10 cellular contexts compared by ENCODE assay signal in the genomic region with DNA sequence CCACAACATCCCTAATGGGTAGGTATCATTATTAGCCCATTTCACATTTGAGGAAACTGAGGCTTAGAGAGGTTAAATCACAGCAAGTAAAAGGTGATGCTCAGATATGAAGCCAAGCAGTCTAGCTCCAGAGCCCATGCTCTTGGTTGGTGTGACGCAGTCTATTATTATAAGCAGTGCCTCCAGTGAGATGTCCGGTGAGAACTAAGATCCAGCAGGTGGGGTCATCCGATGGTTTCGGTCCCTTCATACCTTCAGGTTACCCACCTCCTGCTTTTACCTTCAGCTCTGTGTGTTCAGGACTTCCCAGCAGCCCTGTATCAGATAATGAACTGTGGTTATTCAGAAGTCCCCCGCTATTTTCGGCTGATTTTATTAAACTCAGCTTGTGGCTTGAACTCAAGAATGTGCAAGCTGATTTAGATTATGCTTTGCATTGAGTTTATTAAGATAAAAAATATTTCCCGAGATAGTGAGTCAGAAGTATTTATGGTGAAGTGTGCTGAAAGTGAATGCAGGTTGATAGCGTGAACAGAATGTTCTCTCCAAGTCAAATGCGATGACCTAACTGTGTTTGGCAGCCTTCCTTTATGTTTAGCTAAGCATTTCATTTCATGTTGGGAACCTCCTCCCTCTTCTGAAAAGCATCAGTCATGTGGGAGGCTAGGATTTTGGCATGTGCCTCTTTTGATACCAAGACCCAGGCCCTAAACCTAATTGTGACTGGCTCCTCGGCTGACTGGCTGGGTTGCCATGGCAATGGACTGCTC.
A peak's percentile ranks its signal among the peaks of the same experiment; 100 is the strongest.
DNase-seq lines count a peak whose midpoint lies in the region; ATAC-seq, FAIRE-seq and TF ChIP-seq lines count a peak whose summit lies in the region.
"Had no signal": no experiment of that assay in that cellular context is flagged by ENCODE, and none has a peak within 500 bp of the region (broad histone marks: within the 10 kb centered on the region; RNA-seq: fewer than 3 reads in every experiment).

No MANE protein-coding gene starts in this region.

- H3K4me3 Mint-ChIP-seq in activated naive CD4-positive, alpha-beta T cell treated with anti-CD3 and anti-CD28 coated beads, Interleukin-2, amount 10 ng/mL, durations not matched to agents 7 days and 5 days = no peak overlapping the region
- no peak overlapping the region for H3K4me3 Mint-ChIP-seq in CD14-positive monocyte

- H3K27me3 Mint-ChIP-seq in activated naive CD4-positive, alpha-beta T cell treated with anti-CD3 and anti-CD28 coated beads, Interleukin-2, amount 10 ng/mL, durations not matched to agents 7 days and 5 days = no peaks in the 10 kb centered on the region
- H3K27me3 Mint-ChIP-seq in CD14-positive monocyte (ENCODE audit: low read depth in 3 of 3) = peaks cover 0 to 2% (median 0%) of the 10 kb centered on the region in 3 donors

- H3K4me1 ChIP-seq in mesodermal cell (ENCODE audit: control insufficient read depth, insufficient read depth, low read length, poor library complexity, severe bottlenecking) = peaks cover 25% of the 10 kb centered on the region

- H3K36me3 ChIP-seq in mesodermal cell (ENCODE audit: control insufficient read depth, insufficient read depth, low read length) = no peaks in the 10 kb centered on the region

- H3K4me1 Mint-ChIP-seq in activated naive CD4-positive, alpha-beta T cell treated with anti-CD3 and anti-CD28 coated beads, Interleukin-2, amount 10 ng/mL, durations not matched to agents 7 days and 5 days = no peaks in the 10 kb centered on the region
- H3K4me1 Mint-ChIP-seq in CD14-positive monocyte = no peaks in the 10 kb centered on the region

- no peaks in the 10 kb centered on the region for H3K9me3 ChIP-seq in mesodermal cell (ENCODE audit: control insufficient read depth, low read length)

- intact Hi-C loops in CD14-positive monocyte (cut with micrococcal nuclease) = no loop called here

- no peaks in the 10 kb centered on the region for H3K36me3 Mint-ChIP-seq in activated naive CD4-positive, alpha-beta T cell treated with anti-CD3 and anti-CD28 coated beads, Interleukin-2, amount 10 ng/mL, durations not matched to agents 7 days and 5 days
- no peaks in the 10 kb centered on the region for H3K36me3 Mint-ChIP-seq in CD14-positive monocyte

- peak; percentile 23 for FAIRE-seq in urothelium cell line (lab: Jason Lieb, UNC)
- FAIRE-seq: A204.1, frontal cortex had no signal

- 78 to 94% methylated on average over 7 to 9 of the region's 10 CpGs for WGBS in mesodermal cell (ENCODE audit: insufficient coverage in 2 of 2), 2 experiments

- H3K27ac ChIP-seq in mesodermal cell (ENCODE audit: low read depth, low read length, severe bottlenecking) = peak overlapping the region; percentile 30

- no peak overlapping the region for H3K27ac Mint-ChIP-seq in activated naive CD4-positive, alpha-beta T cell treated with anti-CD3 and anti-CD28 coated beads, Interleukin-2, amount 10 ng/mL, durations not matched to agents 7 days and 5 days
- H3K27ac Mint-ChIP-seq in CD14-positive monocyte = no peak overlapping the region

- CTCF ChIA-PET in activated naive CD4-positive, alpha-beta T cell treated with anti-CD3 and anti-CD28 coated beads, Interleukin-2, amount 10 ng/mL, durations not matched to agents 7 days and 5 days (lab: Charles Lee) = no interaction called here

- no peak overlapping the region for H3K4me3 ChIP-seq in mesodermal cell (ENCODE audit: extremely low read depth, insufficient read depth, low read length, poor library complexity, severe bottlenecking)

- H3K9me3 Mint-ChIP-seq in activated naive CD4-positive, alpha-beta T cell treated with anti-CD3 and anti-CD28 coated beads, Interleukin-2, amount 10 ng/mL, durations not matched to agents 7 days and 5 days = no peaks in the 10 kb centered on the region
- no peaks in the 10 kb centered on the region for H3K9me3 Mint-ChIP-seq in CD14-positive monocyte

- ATAC-seq in GM18519 (IDR thresholded peaks at IDR 0.05; ENCODE audit: low FRiP score, unreplicated experiment) = no peak

- no peak for TF ChIP-seq CTCF in CD14-positive monocyte (IDR thresholded peaks at IDR 0.05)

- DNase-seq in DMS153 treated with DMSO at 0.1 percent for 48 hours (lab: John Stamatoyannopoulos, UW; ENCODE audit: unreplicated experiment) = peak; percentile 15
- no peak for DNase-seq in DMS153 (lab: John Stamatoyannopoulos, UW)
- DNase-seq in dedifferentiated amniotic fluid mesenchymal stem cell (ENCODE audit: extremely low spot score) = peak; percentile 92
- DNase-seq in urothelium cell line (ENCODE audit: low spot score) = peak; percentile 60
- no peak for DNase-seq in activated naive CD4-positive, alpha-beta T cell treated with anti-CD3 and anti-CD28 coated beads, Interleukin-2, amount 10 ng/mL, durations not matched to agents 7 days and 5 days
- DNase-seq in CD14-positive monocyte (ENCODE audit: low spot score) = no peak

Comparison
In these comparisons a context has a peak if more than half of its experiments do, and no peak if none do; other contexts are left out.
1. DNase-seq: peak in DMS153 treated with DMSO at 0.1 percent for 48 hours (single experiment), dedifferentiated amniotic fluid mesenchymal stem cell (single experiment) and urothelium cell line (single experiment); none in DMS153 (single experiment), activated naive CD4-positive, alpha-beta T cell treated with anti-CD3 and anti-CD28 coated beads, Interleukin-2, amount 10 ng/mL, durations not matched to agents 7 days and 5 days (single experiment) and CD14-positive monocyte (single experiment).